Comparison of ENCODE assay signal across 12 cellular contexts in the genomic region with DNA sequence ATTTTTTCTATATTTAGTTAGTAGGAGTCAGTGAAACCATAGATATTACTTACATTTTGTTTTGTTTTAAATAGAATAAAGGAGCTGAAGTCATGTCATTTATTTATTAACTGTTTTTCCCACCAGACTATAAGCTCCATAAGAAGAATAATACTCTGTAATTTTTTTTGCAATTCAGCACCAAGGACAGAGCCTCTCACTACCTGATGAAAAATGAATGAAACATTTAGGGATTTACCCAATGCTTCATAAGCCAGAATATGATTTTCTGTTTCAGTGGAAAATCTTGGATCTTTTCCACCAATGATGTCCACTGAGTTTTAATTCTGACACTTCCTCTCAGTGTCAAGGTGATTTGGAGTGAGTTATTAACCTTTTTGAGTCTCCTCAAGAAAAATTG.
A peak's percentile ranks its signal among the peaks of the same experiment; 100 is the strongest.
DNase-seq lines count a peak whose midpoint lies in the region; ATAC-seq and TF ChIP-seq lines count a peak whose summit lies in the region.
"Had no signal": no experiment of that assay in that cellular context is flagged by ENCODE, and none has a peak within 500 bp of the region (broad histone marks: within the 10 kb centered on the region; RNA-seq: fewer than 3 reads in every experiment).

No MANE protein-coding gene starts in this region.

- no peak overlapping the region for H3K27ac ChIP-seq in brain microvascular endothelial cell

- no peak for ATAC-seq in HG02623 (IDR thresholded peaks at IDR 0.05; ENCODE audit: unreplicated experiment)
- ATAC-seq: stimulated activated naive B cell treated with anti-CD40 and anti-IgM and Interleukin-4, amounts not matched to agents 10 μg/mL and 1 μg/mL and 100 μg/mL, for 72 hours had no signal

- peak; percentile 25 for DNase-seq in Daoy (ENCODE audit: low read depth)
- peak; percentile 37 for DNase-seq in Kasumi-1 (lab: John Stamatoyannopoulos, UW)
- DNase-seq in brain microvascular endothelial cell = peak; percentile 18
- peak; percentile 25 for DNase-seq in kidney tubule cell (ENCODE audit: low spot score)
- DNase-seq in stimulated activated CD4-positive, alpha-beta T cell treated with anti-CD3 and anti-CD28 coated beads, Interleukin-12 subunit alpha, Interleukin-12 subunit beta, amount 100 ng/mL, for 4 hours = no peak
- no peak for DNase-seq in middle frontal gyrus (ENCODE audit: extremely low spot score, low spot score)
- no peak for DNase-seq in NCI-H2029 (lab: John Stamatoyannopoulos, UW)
- DNase-seq: activated CD4-positive, alpha-beta T cell treated with anti-CD3 and anti-CD28 coated beads, Interleukin-2, amount 50 U/mL, for 1 hour; COR-L47; NCI-H1694 treated with DMSO at 0.1 percent for 48 hours; stimulated activated naive B cell treated with anti-CD40 and anti-IgM and Interleukin-4, amounts not matched to agents 10 μg/mL and 1 μg/mL and 100 μg/mL, for 72 hours had no signal

- H3K4me3 ChIP-seq in brain microvascular endothelial cell (ENCODE audit: low read depth, low read length) = no peak overlapping the region

- no peaks in the 10 kb centered on the region for H3K27me3 ChIP-seq in brain microvascular endothelial cell (replicated peaks)

- in situ Hi-C loops in brain microvascular endothelial cell (cut with HindIII; ENCODE audit: low pct_ligation_motif_present, low sequenced_read_pairs) = no loop called here

- no peaks in the 10 kb centered on the region for H3K36me3 ChIP-seq in brain microvascular endothelial cell (replicated peaks)

- TF ChIP-seq CTCF in brain microvascular endothelial cell (IDR thresholded peaks at IDR 0.05; ENCODE audit: low read depth, low read length, missing control alignments) = no peak

Comparison
In these comparisons a context has a peak if more than half of its experiments do, and no peak if none do; other contexts are left out.
1. DNase-seq: peak in Daoy (single experiment), Kasumi-1 (2 of 2), brain microvascular endothelial cell (single experiment) and kidney tubule cell (single experiment); none in stimulated activated CD4-positive, alpha-beta T cell treated with anti-CD3 and anti-CD28 coated beads, Interleukin-12 subunit alpha, Interleukin-12 subunit beta, amount 100 ng/mL, for 4 hours (single experiment), middle frontal gyrus (single experiment) and NCI-H2029 (single experiment).